In the genomic region with DNA sequence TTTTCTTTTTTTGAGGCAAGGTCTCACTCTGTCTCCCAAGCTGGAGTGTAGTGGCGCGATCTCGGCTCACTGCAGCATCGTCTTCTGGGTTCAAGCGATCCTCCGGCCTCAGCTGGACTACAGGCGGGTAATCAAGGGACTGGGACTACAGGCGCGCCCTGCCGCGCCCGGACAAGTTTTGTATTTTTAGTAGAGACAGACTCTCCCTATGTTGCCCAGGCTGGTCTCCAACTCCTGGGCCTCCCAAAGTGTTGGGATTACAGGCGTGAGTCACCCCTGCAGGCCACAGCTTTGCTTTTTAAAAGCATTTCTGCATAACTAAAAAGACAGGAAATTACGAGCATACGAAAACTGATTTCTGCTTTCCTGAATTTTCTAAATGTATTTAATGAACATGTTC, we compare ENCODE assay signal across 8 cellular contexts. TPM values are rescaled to one million over a fixed set of nuclear protein-coding genes. Genes with fewer than 3 reads are reported as not detected.
A peak's percentile ranks its signal among the peaks of the same experiment; 100 is the strongest.
DNase-seq lines count a peak whose midpoint lies in the region; ATAC-seq, FAIRE-seq and TF ChIP-seq lines count a peak whose summit lies in the region.

No MANE protein-coding gene starts in this region.

- ATAC-seq in effector memory CD8-positive, alpha-beta T cell (replicated peaks): no peak
- ATAC-seq in GM21515 (IDR thresholded peaks at IDR 0.05; ENCODE audit: unreplicated experiment) (no peak), left lobe of liver (no peak)

- H3K36me3 Mint-ChIP-seq in Calu3 (ENCODE audit: insufficient read depth, unreplicated experiment): peaks cover 20% of the 10 kb centered on the region
- H3K36me3 Mint-ChIP-seq in effector memory CD8-positive, alpha-beta T cell (ENCODE audit: insufficient read depth): no peaks in the 10 kb centered on the region
- no peaks in the 10 kb centered on the region for H3K36me3 Mint-ChIP-seq in neural crest cell (ENCODE audit: low read depth)

- TF ChIP-seq CTCF in Calu3 (IDR thresholded peaks at IDR 0.05; ENCODE audit: unreplicated experiment) (no peak), neural crest cell (conservative IDR thresholded peaks at IDR 0.05) (no peak), D721Med (IDR thresholded peaks at IDR 0.05; ENCODE audit: insufficient read depth, missing control alignments) (no peak)

- H3K4me1 Mint-ChIP-seq in Calu3 (ENCODE audit: low read depth, unreplicated experiment): no peaks in the 10 kb centered on the region
- H3K4me1 Mint-ChIP-seq in effector memory CD8-positive, alpha-beta T cell (ENCODE audit: low read depth in 2 of 2): peaks cover 4 to 7% of the 10 kb centered on the region in 2 donors
- H3K4me1 Mint-ChIP-seq in neural crest cell: peaks cover 32% of the 10 kb centered on the region

- no TSS peak for BruUV-seq in Calu3 (replicated peaks; lab: Mats Ljungman, UMichigan)

- CTCF ChIA-PET in Calu3 (lab: Charles Lee): interaction anchor here (0.7 to 2.2 kb wide), 4 partner anchors 28 to 486 kb away, joined by 3 to 5 read pairs (median 4); partner anchors contain the start of gene IMPACT

- peak; percentile 7 for DNase-seq in Calu3
- peak; percentile 12 for DNase-seq in NCI-H226
- no peak for DNase-seq in effector memory CD8-positive, alpha-beta T cell
- DNase-seq in neural crest cell (ENCODE audit: low read depth, low spot score): no peak
- DNase-seq in D721Med (ENCODE audit: insufficient read length, low spot score): no peak
- DNase-seq in left lobe of liver (ENCODE audit: low spot score): no peak
- no peak for DNase-seq in cardiac septum (ENCODE audit: low spot score)

- no peak for FAIRE-seq in D721Med (lab: Jason Lieb, UNC)

- H3K27ac Mint-ChIP-seq in Calu3 (ENCODE audit: unreplicated experiment): peak overlapping the region; percentile 71
- H3K27ac Mint-ChIP-seq in effector memory CD8-positive, alpha-beta T cell: no peak overlapping the region
- H3K27ac Mint-ChIP-seq in neural crest cell (ENCODE audit: unreplicated experiment): no peak overlapping the region

- H3K4me3 Mint-ChIP-seq in Calu3 (ENCODE audit: low read depth, unreplicated experiment) (peak overlapping the region; percentile 81), neural crest cell (peak overlapping the region; percentile 89)
- H3K4me3 Mint-ChIP-seq in effector memory CD8-positive, alpha-beta T cell: peak overlapping the region; percentile 85 to 94

- no peaks in the 10 kb centered on the region for H3K9me3 Mint-ChIP-seq in Calu3 (ENCODE audit: low read depth, unreplicated experiment)
- H3K9me3 Mint-ChIP-seq in effector memory CD8-positive, alpha-beta T cell: no peaks in the 10 kb centered on the region
- H3K9me3 Mint-ChIP-seq in neural crest cell: no peaks in the 10 kb centered on the region

- H3K27me3 Mint-ChIP-seq in Calu3 (ENCODE audit: unreplicated experiment): no peaks in the 10 kb centered on the region
- peaks cover 8 to 12% of the 10 kb centered on the region in 2 donors for H3K27me3 Mint-ChIP-seq in effector memory CD8-positive, alpha-beta T cell
- peaks cover 15% of the 10 kb centered on the region for H3K27me3 Mint-ChIP-seq in neural crest cell (ENCODE audit: low read depth)

- intact Hi-C loops in Calu3 (cut with micrococcal nuclease; ENCODE audit: unreplicated experiment) (no loop called here), cardiac septum (cut with DNase I) (loop anchor here (5.0 kb wide), 1 partner anchor 954 kb away; the partner anchor contains the start of gene ZNF521)

RNA-seq across cellular contexts. Expression of gene OSBPL1A, which starts 0.9 kb away (rescaled TPM):
- total RNA-seq in Calu3 (2022) (26.0 and 34.8 TPM in 2 replicates), neural crest cell (45.8 and 47.6 TPM in 2 replicates), left lobe of liver (5.5 TPM), cardiac septum (49.4 TPM)

RNA-seq across cellular contexts. Expression of gene IMPACT, which starts 28.0 kb away (rescaled TPM):
- 25.8 and 29.9 TPM in 2 replicates for total RNA-seq in Calu3 (2022)
- 31.6 and 32.7 TPM in 2 replicates for total RNA-seq in neural crest cell
- 14.8 TPM for total RNA-seq in left lobe of liver
- 24.5 TPM for total RNA-seq in cardiac septum

Comparison
In these comparisons a context has a peak if more than half of its experiments do, and no peak if none do; other contexts are left out.
1. DNase-seq: peak in Calu3 (single experiment) and NCI-H226 (single experiment); none in effector memory CD8-positive, alpha-beta T cell (0 of 3), neural crest cell (single experiment), D721Med (single experiment), left lobe of liver (single experiment) and cardiac septum (single experiment).
2. Peak in every context shown above with its lines, with median percentiles within 50 percentile points of each other: H3K4me3 Mint-ChIP-seq.